2 cellular contexts compared by ENCODE assay signal in genomic region chr15:66115568-66116206, GRCh38.
TF ChIP-seq lines count a peak whose summit lies in the region.

No MANE protein-coding gene starts in this region.

TF ChIP-seq in HEK293, 187 proteins besides CTCF, POLR2A, EP300 and RAD21 (continued from another document):
- TF ChIP-seq BCL6B (tag by site-specific recombination; IDR thresholded peaks at IDR 0.05) (no peak), ZBTB21 (tag by site-specific recombination; IDR thresholded peaks at IDR 0.05) (peak; percentile 87), IKZF3 (tag by site-specific recombination; IDR thresholded peaks at IDR 0.05) (no peak), OSR2 (tag by site-specific recombination; IDR thresholded peaks at IDR 0.05) (no peak), ZNF629 (tag by site-specific recombination; IDR thresholded peaks at IDR 0.05) (peak; percentile 91), KLF17 (tag by site-specific recombination; IDR thresholded peaks at IDR 0.05) (peak; percentile 27; the same call in 1 of the 2 replicates), ZNF37A (tag by site-specific recombination; IDR thresholded peaks at IDR 0.05) (no peak), ZNF837 (tag by site-specific recombination; IDR thresholded peaks at IDR 0.05) (no peak)

TF ChIP-seq in WTC11, 78 proteins besides CTCF, POLR2A, EP300 and RAD21 (continued from another document):
- TF ChIP-seq AFF4 (CRISPR knock-in tag; IDR thresholded peaks at IDR 0.05; ENCODE audit: borderline replicate concordance) (no peak), ZMAT4 (CRISPR knock-in tag; IDR thresholded peaks at IDR 0.05) (no peak)
